In the genomic region with DNA sequence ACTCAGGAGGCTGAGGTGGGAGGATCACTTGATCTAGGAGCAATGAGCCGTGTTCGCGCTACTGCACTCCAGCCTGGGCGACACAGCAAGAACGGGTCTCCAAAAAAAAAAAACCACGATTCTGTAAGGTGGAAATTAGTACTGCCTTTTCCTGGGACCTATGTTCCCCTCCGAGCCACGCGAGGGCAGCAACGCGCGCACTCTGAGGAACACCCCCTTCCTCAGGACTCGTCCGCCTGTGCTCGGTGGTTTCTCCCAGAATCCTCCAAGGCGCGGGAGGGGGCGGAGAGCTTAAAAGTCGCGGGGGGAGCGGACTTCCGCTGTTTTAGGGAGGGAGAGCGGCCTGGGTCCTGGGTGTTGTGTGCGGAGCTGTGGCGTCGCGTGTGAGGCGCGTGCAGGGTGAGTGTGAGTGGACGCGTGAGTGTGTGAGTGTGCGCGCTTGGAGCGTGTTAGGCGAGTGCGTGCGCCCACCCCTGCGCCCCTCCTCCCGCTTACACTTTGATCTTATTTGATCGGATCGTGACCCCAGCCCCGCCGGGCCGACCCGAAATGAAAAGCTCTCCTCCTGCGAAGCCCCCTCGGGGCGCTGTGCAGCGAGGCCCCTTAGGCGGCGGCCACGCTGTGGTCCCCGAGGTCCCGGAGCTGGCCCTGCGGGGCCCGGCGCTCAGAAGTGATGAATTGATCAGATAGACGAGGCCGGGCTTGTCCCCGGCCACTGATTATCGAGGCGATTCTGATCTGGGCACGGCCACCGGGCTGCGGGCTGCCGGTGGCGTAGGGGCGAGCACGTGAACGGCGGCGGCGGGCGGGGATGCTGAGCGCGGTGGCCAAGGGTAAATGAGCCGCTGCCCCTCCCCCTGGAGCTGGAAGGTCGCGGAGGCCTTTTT, we compare ENCODE assay signal across 8 cellular contexts. TPM values are rescaled to one million over a fixed set of nuclear protein-coding genes. Genes with fewer than 3 reads are reported as not detected.
DNase-seq lines count a peak whose midpoint lies in the region; ATAC-seq and TF ChIP-seq lines count a peak whose summit lies in the region.

No MANE protein-coding gene starts in this region.

- peak; percentile 98 for DNase-seq in AG10803 (ENCODE audit: low read depth)
- peak; percentile 90 for DNase-seq in NCI-H345 treated with DMSO at 0.1 percent for 48 hours (lab: John Stamatoyannopoulos, UW; ENCODE audit: unreplicated experiment)
- peak; percentile 52 to 92 for DNase-seq in cerebellar nuclear complex (lab: John Stamatoyannopoulos, UW)
- peak; percentile 79 for DNase-seq in kidney epithelial cell (ENCODE audit: low read depth)
- peak; percentile 95 to 96 for DNase-seq in stimulated activated CD4-positive, alpha-beta T cell treated with anti-CD3 and anti-CD28 coated beads, Interleukin-15, amount 100 ng/mL, for 48 hours (ENCODE audit: low read depth in 2 of 2)

- TF ChIP-seq CTCF in AG10803 (conservative IDR thresholded peaks at IDR 0.05; ENCODE audit: low read length): peak; percentile 83
- peak; percentile 86 for TF ChIP-seq CTCF in kidney epithelial cell (IDR thresholded peaks at IDR 0.05; ENCODE audit: insufficient read depth, low read length, poor library complexity, severe bottlenecking)

- no peaks in the 10 kb centered on the region for H3K27me3 ChIP-seq in kidney epithelial cell (ENCODE audit: control insufficient read depth, insufficient read depth, low read length)

- H3K36me3 ChIP-seq in kidney epithelial cell (ENCODE audit: control insufficient read depth, insufficient read depth, low read length): no peaks in the 10 kb centered on the region

- peak overlapping the region; percentile 97 for H3K4me3 ChIP-seq in AG10803 (ENCODE audit: low read length)
- peak overlapping the region; percentile 92 for H3K4me3 ChIP-seq in kidney epithelial cell (ENCODE audit: low read depth, low read length)

- ATAC-seq in GM19023 (IDR thresholded peaks at IDR 0.05; ENCODE audit: unreplicated experiment) (peak; percentile 84), HG03280 (IDR thresholded peaks at IDR 0.05; ENCODE audit: unreplicated experiment) (peak; percentile 92)
- ATAC-seq in activated CD4-positive, CD25-positive, alpha-beta regulatory T cell treated with anti-CD3 and anti-CD28 coated beads, Interleukin-2, amount 50 U/mL, for 24 hours: peak; percentile 94 to 95

RNA-seq across cellular contexts. Expression of a gene that starts 9.6 kb away (rescaled TPM):
- total RNA-seq in kidney epithelial cell: 20.1 and 20.4 TPM in 2 replicates

RNA-seq across cellular contexts. Expression of a gene that starts 13.8 kb away (rescaled TPM):
- total RNA-seq in kidney epithelial cell: 0.08 TPM in 1 of 2 replicates, not detected in the other

RNA-seq across cellular contexts. Expression of a gene that starts 24.3 kb away (rescaled TPM):
- 41.4 and 55.0 TPM in 2 replicates for total RNA-seq in kidney epithelial cell

RNA-seq across cellular contexts. Expression of a gene that starts 58.2 kb away (rescaled TPM):
- 10.1 and 11.5 TPM in 2 replicates for total RNA-seq in kidney epithelial cell

Comparison
In these comparisons a context has a peak if more than half of its experiments do, and no peak if none do; other contexts are left out.
1. Peak in every context shown above with its lines: DNase-seq, ATAC-seq and H3K4me3 ChIP-seq.